ENCODE assay signal across 8 cellular contexts in genomic region chr14:50830044-50830931, GRCh38. TPM values are rescaled to one million over a fixed set of nuclear protein-coding genes. Genes with fewer than 3 reads are reported as not detected.
DNase-seq lines count a peak whose midpoint lies in the region; ATAC-seq lines count a peak whose summit lies in the region.

No MANE protein-coding gene starts in this region.

- DNase-seq in NCI-H2081 (lab: John Stamatoyannopoulos, UW) (peak; percentile 46 to 58), NCI-H2081 treated with DMSO at 0.1 percent for 48 hours (lab: John Stamatoyannopoulos, UW) (no peak), NCI-H2227 (lab: John Stamatoyannopoulos, UW; ENCODE audit: unreplicated experiment) (peak; percentile 77), mesendoderm (peak; percentile 64)
- peak; percentile 62 for DNase-seq in activated CD4-positive, alpha-beta memory T cell treated with anti-CD3 and anti-CD28 coated beads, Interleukin-2, amount 10 ng/mL, durations not matched to agents 7 days and 5 days
- peak; percentile 41 to 50 (median 48) for DNase-seq in effector memory CD4-positive, alpha-beta T cell
- DNase-seq in stimulated activated CD8-positive, alpha-beta memory T cell treated with anti-CD3 and anti-CD28 coated beads, Interleukin-15, amount 100 ng/mL, for 4 hours (ENCODE audit: low read depth in 2 of 2) = peak; percentile 31 to 52

- H3K79me2 ChIP-seq in mesendoderm (ENCODE audit: control insufficient read depth, insufficient read depth, low read length) = peaks cover 2% of the 10 kb centered on the region

- H3K4ac ChIP-seq in mesendoderm (ENCODE audit: low read depth, low read length) = peak overlapping the region; percentile 82

- no peaks in the 10 kb centered on the region for H3K9me3 Mint-ChIP-seq in activated CD4-positive, alpha-beta memory T cell treated with anti-CD3 and anti-CD28 coated beads, Interleukin-2, amount 10 ng/mL, durations not matched to agents 7 days and 5 days

- H4K8ac ChIP-seq in mesendoderm (ENCODE audit: low read depth, low read length) = no peak overlapping the region

- peak overlapping the region; percentile 88 for H3K56ac ChIP-seq in mesendoderm (ENCODE audit: low read length)

- ATAC-seq in HG02981 (IDR thresholded peaks at IDR 0.05; ENCODE audit: unreplicated experiment) = peak; percentile 29

- H3K18ac ChIP-seq in mesendoderm (ENCODE audit: low read length) = peak overlapping the region; percentile 94

- H3K36me3 Mint-ChIP-seq in activated CD4-positive, alpha-beta memory T cell treated with anti-CD3 and anti-CD28 coated beads, Interleukin-2, amount 10 ng/mL, durations not matched to agents 7 days and 5 days (ENCODE audit: low read depth) = peaks cover 24% of the 10 kb centered on the region

- peak overlapping the region; percentile 78 for H3K9ac ChIP-seq in mesendoderm (ENCODE audit: low read length)

- H3K4me1 ChIP-seq in effector memory CD4-positive, alpha-beta T cell (ENCODE audit: control insufficient read depth, insufficient read depth, low read length, poor library complexity, severe bottlenecking) = peaks cover 18% of the 10 kb centered on the region
- peaks cover 4% of the 10 kb centered on the region for H3K4me1 ChIP-seq in mesendoderm (ENCODE audit: control insufficient read depth, low read depth, low read length)

- no CpG with 5 or more reads among the region's 93 CpGs for WGBS in mesendoderm (ENCODE audit: extremely low coverage, insufficient coverage, low lambda C conversion rate)

- H3K4me1 Mint-ChIP-seq in activated CD4-positive, alpha-beta memory T cell treated with anti-CD3 and anti-CD28 coated beads, Interleukin-2, amount 10 ng/mL, durations not matched to agents 7 days and 5 days = peaks cover 33% of the 10 kb centered on the region

- H3K36me3 ChIP-seq in effector memory CD4-positive, alpha-beta T cell (ENCODE audit: control insufficient read depth, insufficient read depth, low read length) = no peaks in the 10 kb centered on the region
- H3K36me3 ChIP-seq in mesendoderm (ENCODE audit: control insufficient read depth, insufficient read depth, low read length) = no peaks in the 10 kb centered on the region

- H3K23ac ChIP-seq in mesendoderm (ENCODE audit: low read length) = peak overlapping the region; percentile 37

- peak overlapping the region; percentile 78 for H3K4me3 Mint-ChIP-seq in activated CD4-positive, alpha-beta memory T cell treated with anti-CD3 and anti-CD28 coated beads, Interleukin-2, amount 10 ng/mL, durations not matched to agents 7 days and 5 days

- peak overlapping the region; percentile 85 for H3K4me3 ChIP-seq in effector memory CD4-positive, alpha-beta T cell (ENCODE audit: insufficient read depth, low read depth, low read length, poor library complexity, severe bottlenecking)
- H3K4me3 ChIP-seq in mesendoderm (ENCODE audit: low read length) = peak overlapping the region; percentile 56

- H3K27me3 ChIP-seq in effector memory CD4-positive, alpha-beta T cell (replicated peaks; ENCODE audit: control insufficient read depth, insufficient read depth, low read length, poor library complexity, severe bottlenecking) = no peaks in the 10 kb centered on the region
- peaks cover 6% of the 10 kb centered on the region for H3K27me3 ChIP-seq in mesendoderm (ENCODE audit: insufficient read depth, low read length, poor library complexity)

- H3K79me1 ChIP-seq in mesendoderm (ENCODE audit: low read length) = peaks cover 6% of the 10 kb centered on the region

- peak overlapping the region; percentile 71 for H3K27ac ChIP-seq in effector memory CD4-positive, alpha-beta T cell (ENCODE audit: insufficient read depth, low read length, poor library complexity, severe bottlenecking)
- H3K27ac ChIP-seq in mesendoderm (ENCODE audit: low read depth, low read length) = peak overlapping the region; percentile 51

- H2AK5ac ChIP-seq in mesendoderm (ENCODE audit: low read length) = no peak overlapping the region

- H2BK15ac ChIP-seq in mesendoderm (replicated peaks; ENCODE audit: low read depth) = no peak overlapping the region

- CTCF ChIA-PET in activated CD4-positive, alpha-beta memory T cell treated with anti-CD3 and anti-CD28 coated beads, Interleukin-2, amount 10 ng/mL, durations not matched to agents 7 days and 5 days (lab: Charles Lee) = interaction anchor here (1.3 to 5.3 kb wide), 5 partner anchors 9 to 56 kb away, joined by 5 to 23 read pairs (median 8); no protein-coding TSS in a partner anchor

- H3K4me2 ChIP-seq in mesendoderm (ENCODE audit: low read length) = peak overlapping the region; percentile 85

- H2BK120ac ChIP-seq in mesendoderm (ENCODE audit: low read depth, low read length) = peak overlapping the region; percentile 63

- H4K5ac ChIP-seq in mesendoderm (ENCODE audit: low read length) = no peak overlapping the region

- H2BK5ac ChIP-seq in mesendoderm (ENCODE audit: low read length) = no peak overlapping the region

- no peak overlapping the region for H3K27ac Mint-ChIP-seq in activated CD4-positive, alpha-beta memory T cell treated with anti-CD3 and anti-CD28 coated beads, Interleukin-2, amount 10 ng/mL, durations not matched to agents 7 days and 5 days

- H3K27me3 Mint-ChIP-seq in activated CD4-positive, alpha-beta memory T cell treated with anti-CD3 and anti-CD28 coated beads, Interleukin-2, amount 10 ng/mL, durations not matched to agents 7 days and 5 days = peaks cover 13% of the 10 kb centered on the region

- POLR2A ChIA-PET in activated CD4-positive, alpha-beta memory T cell treated with anti-CD3 and anti-CD28 coated beads, Interleukin-2, amount 10 ng/mL, durations not matched to agents 7 days and 5 days (lab: Charles Lee) = interaction anchor here (0.7 to 4.5 kb wide), 14 partner anchors 8 to 1211 kb away, joined by 3 to 19 read pairs (median 4); no protein-coding TSS in a partner anchor

- no peaks in the 10 kb centered on the region for H3K9me3 ChIP-seq in effector memory CD4-positive, alpha-beta T cell (ENCODE audit: control insufficient read depth, low read length)

RNA-seq across cellular contexts. Expression of gene NIN, which starts 0.7 kb away (rescaled TPM):
- total RNA-seq in activated CD4-positive, alpha-beta memory T cell treated with anti-CD3 and anti-CD28 coated beads, Interleukin-2, amount 10 ng/mL, durations not matched to agents 7 days and 5 days = 10 to 100 TPM; 50.3 to 56.5 TPM
- polyA plus RNA-seq in mesendoderm (2013, experiment 1 of 2) = 11.5 TPM
- 12.2 TPM for polyA plus RNA-seq in mesendoderm (2013, experiment 2 of 2)

RNA-seq across cellular contexts. Expression of gene ABHD12B, which starts 41.6 kb away (rescaled TPM):
- not detected for total RNA-seq in activated CD4-positive, alpha-beta memory T cell treated with anti-CD3 and anti-CD28 coated beads, Interleukin-2, amount 10 ng/mL, durations not matched to agents 7 days and 5 days
- polyA plus RNA-seq in mesendoderm (2013, experiment 1 of 2) = 16.4 TPM
- 14.7 TPM for polyA plus RNA-seq in mesendoderm (2013, experiment 2 of 2)
